Comparison of ENCODE assay signal across 9 cellular contexts in the genomic region with DNA sequence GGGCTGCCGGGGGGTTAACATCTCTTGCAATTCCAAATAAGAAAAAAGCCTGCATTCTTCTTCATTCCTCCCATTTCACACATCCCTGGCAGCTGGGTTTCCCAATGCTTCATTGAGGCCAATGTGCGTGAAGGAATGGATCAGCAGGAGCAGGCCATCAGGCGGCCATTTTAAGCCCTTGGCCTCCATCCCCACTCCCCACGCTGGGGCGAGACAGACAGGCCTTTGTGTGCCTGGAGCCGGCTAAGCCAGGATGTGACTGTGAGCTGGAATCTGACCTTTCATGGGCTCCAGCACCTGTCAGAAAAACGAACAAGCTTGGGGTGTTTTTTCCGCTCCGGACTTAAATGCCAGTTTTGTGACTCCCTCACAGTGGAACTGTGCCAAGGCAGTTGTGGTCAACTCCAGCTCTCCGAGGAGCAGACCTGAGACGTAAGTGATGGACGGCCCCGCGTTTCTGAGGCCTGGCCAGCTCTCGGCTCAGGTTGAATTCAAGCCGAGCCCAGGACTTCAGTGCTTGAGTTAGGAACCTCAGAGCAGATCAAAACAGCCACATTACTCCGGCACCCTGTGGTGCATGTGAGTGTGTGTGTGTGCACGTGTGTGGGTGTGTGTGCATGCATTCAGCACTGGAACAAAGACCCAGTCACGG.
DNase-seq lines count a peak whose midpoint lies in the region; ATAC-seq and TF ChIP-seq lines count a peak whose summit lies in the region.
"Had no signal": no experiment of that assay in that cellular context is flagged by ENCODE, and none has a peak within 500 bp of the region (broad histone marks: within the 10 kb centered on the region; RNA-seq: fewer than 3 reads in every experiment).

No MANE protein-coding gene starts in this region.

- no peak overlapping the region for H2AFZ ChIP-seq in Karpas-422 (ENCODE audit: low read length)

- no peaks in the 10 kb centered on the region for H3K9me2 ChIP-seq in Karpas-422 (replicated peaks; ENCODE audit: insufficient read depth, low read length)

- H3K27ac ChIP-seq in Karpas-422 (ENCODE audit: low read length), result no peak overlapping the region

- no peak overlapping the region for H3K9ac ChIP-seq in Karpas-422 (ENCODE audit: low read length)

- H3K4me3 ChIP-seq in foreskin fibroblast (ENCODE audit: low read depth in 1 of 2, low read length in 2 of 2) (no peak overlapping the region), Karpas-422 (ENCODE audit: low read length) (no peak overlapping the region)

- peak; percentile 86 for DNase-seq in Calu3
- DNase-seq in WTC11 (ENCODE audit: low spot score), result no peak
- DNase-seq in foreskin fibroblast, result peak; percentile 89 to 92
- DNase-seq in non-pigmented ciliary epithelial cell (ENCODE audit: low read depth), result peak; percentile 99
- no peak for DNase-seq in Karpas-422
- DNase-seq: effector CD8-positive, alpha-beta T cell had no signal

- CTCF ChIA-PET in Calu3 (lab: Charles Lee) (interaction anchor here (0.7 to 1.1 kb wide), 3 partner anchors 30 to 114 kb away, joined by 3 to 6 read pairs (median 3); no protein-coding TSS in a partner anchor), WTC11 (lab: Charles Lee) (interaction anchor here (0.7 kb wide), 1 partner anchor 139 kb away, joined by 8 read pairs; no protein-coding TSS in a partner anchor)

- no peak overlapping the region for H3K4me2 ChIP-seq in Karpas-422 (ENCODE audit: low read depth, low read length, poor library complexity, severe bottlenecking)

- peaks cover 4% of the 10 kb centered on the region; the same call in 1 of the 2 replicates for H3K36me3 ChIP-seq in Karpas-422 (ENCODE audit: insufficient read depth, low read length)

- peaks cover 25% of the 10 kb centered on the region for H3K36me3 Mint-ChIP-seq in Calu3 (ENCODE audit: insufficient read depth, unreplicated experiment)
- H3K36me3 Mint-ChIP-seq in WTC11, result peaks cover 29% of the 10 kb centered on the region

- no peaks in the 10 kb centered on the region for H4K20me1 ChIP-seq in Karpas-422 (ENCODE audit: insufficient read depth, low read depth, low read length)

- H3K27ac Mint-ChIP-seq in Calu3 (ENCODE audit: unreplicated experiment) (peak overlapping the region; percentile 88), WTC11 (no peak overlapping the region)

- H3K9me3 Mint-ChIP-seq in Calu3 (ENCODE audit: low read depth, unreplicated experiment) (peaks cover 9% of the 10 kb centered on the region), WTC11 (peaks cover 32% of the 10 kb centered on the region)

- H3K4me3 Mint-ChIP-seq in Calu3 (ENCODE audit: low read depth, unreplicated experiment), result no peak overlapping the region
- no peak overlapping the region for H3K4me3 Mint-ChIP-seq in WTC11

- ATAC-seq in WTC11 (peak; percentile 62), HG03520 (IDR thresholded peaks at IDR 0.05; ENCODE audit: unreplicated experiment) (no peak), HG02884 (IDR thresholded peaks at IDR 0.05; ENCODE audit: unreplicated experiment) (no peak), GM19397 (IDR thresholded peaks at IDR 0.05; ENCODE audit: unreplicated experiment) (no peak)

- TF ChIP-seq CTCF in Calu3 (IDR thresholded peaks at IDR 0.05; ENCODE audit: unreplicated experiment) (no peak), WTC11 (IDR thresholded peaks at IDR 0.05) (no peak), foreskin fibroblast (IDR thresholded peaks at IDR 0.05; ENCODE audit: low read depth, low read length) (no peak)

- BruUV-seq in Calu3 (replicated peaks; lab: Mats Ljungman, UMichigan), result no TSS peak

- no peaks in the 10 kb centered on the region for H3K4me1 ChIP-seq in Karpas-422 (ENCODE audit: low read length)

- POLR2A ChIA-PET in WTC11 (lab: Charles Lee), result no interaction called here

- no peaks in the 10 kb centered on the region for H3K27me3 Mint-ChIP-seq in Calu3 (ENCODE audit: unreplicated experiment)
- H3K27me3 Mint-ChIP-seq in WTC11 (ENCODE audit: low read depth), result peaks cover 8% of the 10 kb centered on the region

- peaks cover 53% of the 10 kb centered on the region for H3K4me1 Mint-ChIP-seq in Calu3 (ENCODE audit: low read depth, unreplicated experiment)
- H3K4me1 Mint-ChIP-seq in WTC11, result peaks cover 6% of the 10 kb centered on the region

- intact Hi-C loops in Calu3 (cut with micrococcal nuclease; ENCODE audit: unreplicated experiment), result loop anchor here (2.0 kb wide), 2 partner anchors 27 to 31 kb away; no protein-coding TSS in a partner anchor

- no peaks in the 10 kb centered on the region for H3K79me2 ChIP-seq in Karpas-422 (ENCODE audit: low read length)

- H3K27me3 ChIP-seq in Karpas-422 (ENCODE audit: low read length), result no peaks in the 10 kb centered on the region

- H3K9me3 ChIP-seq in Karpas-422 (ENCODE audit: low read length), result peaks cover 15% of the 10 kb centered on the region

TF ChIP-seq in WTC11, 78 proteins besides CTCF, POLR2A, EP300 and RAD21:
- TF ChIP-seq ETV6 (CRISPR knock-in tag; IDR thresholded peaks at IDR 0.05) (no peak), NR1H2 (CRISPR knock-in tag; IDR thresholded peaks at IDR 0.05) (no peak), SP1 (CRISPR knock-in tag; conservative IDR thresholded peaks at IDR 0.05) (no peak), FOXK1 (CRISPR knock-in tag; IDR thresholded peaks at IDR 0.05) (no peak)
- TF ChIP-seq, protein P1, sequence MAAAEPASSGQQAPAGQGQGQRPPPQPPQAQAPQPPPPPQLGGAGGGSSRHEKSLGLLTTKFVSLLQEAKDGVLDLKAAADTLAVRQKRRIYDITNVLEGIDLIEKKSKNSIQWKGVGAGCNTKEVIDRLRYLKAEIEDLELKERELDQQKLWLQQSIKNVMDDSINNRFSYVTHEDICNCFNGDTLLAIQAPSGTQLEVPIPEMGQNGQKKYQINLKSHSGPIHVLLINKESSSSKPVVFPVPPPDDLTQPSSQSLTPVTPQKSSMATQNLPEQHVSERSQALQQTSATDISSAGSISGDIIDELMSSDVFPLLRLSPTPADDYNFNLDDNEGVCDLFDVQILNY (CRISPR knock-in tag; IDR thresholded peaks at IDR 0.05), result no peak
- TF ChIP-seq, protein P2, sequence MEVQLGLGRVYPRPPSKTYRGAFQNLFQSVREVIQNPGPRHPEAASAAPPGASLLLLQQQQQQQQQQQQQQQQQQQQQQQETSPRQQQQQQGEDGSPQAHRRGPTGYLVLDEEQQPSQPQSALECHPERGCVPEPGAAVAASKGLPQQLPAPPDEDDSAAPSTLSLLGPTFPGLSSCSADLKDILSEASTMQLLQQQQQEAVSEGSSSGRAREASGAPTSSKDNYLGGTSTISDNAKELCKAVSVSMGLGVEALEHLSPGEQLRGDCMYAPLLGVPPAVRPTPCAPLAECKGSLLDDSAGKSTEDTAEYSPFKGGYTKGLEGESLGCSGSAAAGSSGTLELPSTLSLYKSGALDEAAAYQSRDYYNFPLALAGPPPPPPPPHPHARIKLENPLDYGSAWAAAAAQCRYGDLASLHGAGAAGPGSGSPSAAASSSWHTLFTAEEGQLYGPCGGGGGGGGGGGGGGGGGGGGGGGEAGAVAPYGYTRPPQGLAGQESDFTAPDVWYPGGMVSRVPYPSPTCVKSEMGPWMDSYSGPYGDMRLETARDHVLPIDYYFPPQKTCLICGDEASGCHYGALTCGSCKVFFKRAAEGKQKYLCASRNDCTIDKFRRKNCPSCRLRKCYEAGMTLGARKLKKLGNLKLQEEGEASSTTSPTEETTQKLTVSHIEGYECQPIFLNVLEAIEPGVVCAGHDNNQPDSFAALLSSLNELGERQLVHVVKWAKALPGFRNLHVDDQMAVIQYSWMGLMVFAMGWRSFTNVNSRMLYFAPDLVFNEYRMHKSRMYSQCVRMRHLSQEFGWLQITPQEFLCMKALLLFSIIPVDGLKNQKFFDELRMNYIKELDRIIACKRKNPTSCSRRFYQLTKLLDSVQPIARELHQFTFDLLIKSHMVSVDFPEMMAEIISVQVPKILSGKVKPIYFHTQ (CRISPR knock-in tag; IDR thresholded peaks at IDR 0.05), result no peak
- TF ChIP-seq, protein P3, sequence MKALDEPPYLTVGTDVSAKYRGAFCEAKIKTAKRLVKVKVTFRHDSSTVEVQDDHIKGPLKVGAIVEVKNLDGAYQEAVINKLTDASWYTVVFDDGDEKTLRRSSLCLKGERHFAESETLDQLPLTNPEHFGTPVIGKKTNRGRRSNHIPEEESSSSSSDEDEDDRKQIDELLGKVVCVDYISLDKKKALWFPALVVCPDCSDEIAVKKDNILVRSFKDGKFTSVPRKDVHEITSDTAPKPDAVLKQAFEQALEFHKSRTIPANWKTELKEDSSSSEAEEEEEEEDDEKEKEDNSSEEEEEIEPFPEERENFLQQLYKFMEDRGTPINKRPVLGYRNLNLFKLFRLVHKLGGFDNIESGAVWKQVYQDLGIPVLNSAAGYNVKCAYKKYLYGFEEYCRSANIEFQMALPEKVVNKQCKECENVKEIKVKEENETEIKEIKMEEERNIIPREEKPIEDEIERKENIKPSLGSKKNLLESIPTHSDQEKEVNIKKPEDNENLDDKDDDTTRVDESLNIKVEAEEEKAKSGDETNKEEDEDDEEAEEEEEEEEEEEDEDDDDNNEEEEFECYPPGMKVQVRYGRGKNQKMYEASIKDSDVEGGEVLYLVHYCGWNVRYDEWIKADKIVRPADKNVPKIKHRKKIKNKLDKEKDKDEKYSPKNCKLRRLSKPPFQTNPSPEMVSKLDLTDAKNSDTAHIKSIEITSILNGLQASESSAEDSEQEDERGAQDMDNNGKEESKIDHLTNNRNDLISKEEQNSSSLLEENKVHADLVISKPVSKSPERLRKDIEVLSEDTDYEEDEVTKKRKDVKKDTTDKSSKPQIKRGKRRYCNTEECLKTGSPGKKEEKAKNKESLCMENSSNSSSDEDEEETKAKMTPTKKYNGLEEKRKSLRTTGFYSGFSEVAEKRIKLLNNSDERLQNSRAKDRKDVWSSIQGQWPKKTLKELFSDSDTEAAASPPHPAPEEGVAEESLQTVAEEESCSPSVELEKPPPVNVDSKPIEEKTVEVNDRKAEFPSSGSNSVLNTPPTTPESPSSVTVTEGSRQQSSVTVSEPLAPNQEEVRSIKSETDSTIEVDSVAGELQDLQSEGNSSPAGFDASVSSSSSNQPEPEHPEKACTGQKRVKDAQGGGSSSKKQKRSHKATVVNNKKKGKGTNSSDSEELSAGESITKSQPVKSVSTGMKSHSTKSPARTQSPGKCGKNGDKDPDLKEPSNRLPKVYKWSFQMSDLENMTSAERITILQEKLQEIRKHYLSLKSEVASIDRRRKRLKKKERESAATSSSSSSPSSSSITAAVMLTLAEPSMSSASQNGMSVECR (CRISPR knock-in tag; IDR thresholded peaks at IDR 0.05; ENCODE audit: borderline replicate concordance), result no peak
TF ChIP-seq in WTC11: peak in this region for 0.

Comparison
In these comparisons a context has a peak if more than half of its experiments do, and no peak if none do; other contexts are left out.
1. DNase-seq: peak in Calu3 (single experiment), foreskin fibroblast (2 of 2) and non-pigmented ciliary epithelial cell (single experiment); none in WTC11 (single experiment) and Karpas-422 (single experiment).